11 cellular contexts compared by ENCODE assay signal in genomic region chrX:21131786-21132185, GRCh38.
"Had no signal": no experiment of that assay in that cellular context is flagged by ENCODE, and none has a peak within 500 bp of the region (broad histone marks: within the 10 kb centered on the region; RNA-seq: fewer than 3 reads in every experiment).

No MANE protein-coding gene starts in this region.

- H3K4me1 ChIP-seq: HAP-1 had no signal

- H3K9me3 ChIP-seq: HAP-1 had no signal

- H3K27ac ChIP-seq: GM23248 had no signal

- H3K4me1 Mint-ChIP-seq: GM23338, H9 had no signal

- H3K4me3 Mint-ChIP-seq: GM23338, H9, HFFc6 had no signal

- H3K36me3 ChIP-seq: HAP-1 had no signal

- H3K4me3 ChIP-seq: GM23248, GM23338, HAP-1 had no signal

- ATAC-seq: GM23338, HCT116 had no signal

- H3K27ac Mint-ChIP-seq: GM23338, H9, HFFc6 had no signal

- FAIRE-seq: H1, H54 had no signal

- H3K9ac ChIP-seq: GM23248 had no signal

- DNase-seq: GM23248, GOT3, H7, H9, HCEC 1CT, HFFc6 had no signal

- H2AFZ ChIP-seq: GM23248, GM23338 had no signal

- H3K4me2 ChIP-seq: GM23338 had no signal
